1 cellular context compared by ENCODE assay signal in genomic region chr12:11731042-11731357, GRCh38.
TF ChIP-seq lines count a peak whose summit lies in the region.

No MANE protein-coding gene starts in this region.

TF ChIP-seq in GM23338, 12 proteins besides CTCF, POLR2A, EP300 and RAD21 (continued from another document):
- TF ChIP-seq ETS1 (IDR thresholded peaks at IDR 0.05) (no peak), EZH2 (IDR thresholded peaks at IDR 0.05; ENCODE audit: low read depth, unreplicated experiment) (no peak), JUNB (IDR thresholded peaks at IDR 0.05; ENCODE audit: unreplicated experiment) (no peak), CREB1 (CRISPR knock-in tag; IDR thresholded peaks at IDR 0.05; ENCODE audit: low read depth) (no peak), STAT1 (IDR thresholded peaks at IDR 0.05; ENCODE audit: unreplicated experiment) (no peak), ZNF331 (CRISPR knock-in tag; IDR thresholded peaks at IDR 0.05; ENCODE audit: low read depth) (no peak), POLR2AphosphoS5 (IDR thresholded peaks at IDR 0.05; ENCODE audit: low read depth) (no peak), EZH2phosphoT487 (IDR thresholded peaks at IDR 0.05; ENCODE audit: unreplicated experiment) (no peak), REST (IDR thresholded peaks at IDR 0.05; ENCODE audit: unreplicated experiment) (no peak), ZNF114 (CRISPR knock-in tag; IDR thresholded peaks at IDR 0.05) (no peak)
